ENCODE assay signal across 1 cellular context in genomic region chr9:137224850-137225694, GRCh38.
TF ChIP-seq lines count a peak whose summit lies in the region.

Gene CYSRT1, plus strand, starts transcription at chr9:137225174. Its CDS starts 448 bp downstream, at chr9:137225622.

TF ChIP-seq in H1, 55 proteins besides CTCF, POLR2A, EP300 and RAD21:
- TF ChIP-seq POU5F1 (IDR thresholded peaks at IDR 0.05; ENCODE audit: low read depth, low read length) (no peak), TAF1 (IDR thresholded peaks at IDR 0.05; ENCODE audit: low read depth, low read length) (0 out of 2 replicates have a peak, but pooled peaks have one; percentile 18), KDM5A (IDR thresholded peaks at IDR 0.05; ENCODE audit: low read length) (no peak), SIN3A (conservative IDR thresholded peaks at IDR 0.05 in 1 of 2, IDR thresholded peaks at IDR 0.05 in 1 of 2; ENCODE audit: low read depth in 1 of 2, low read length in 2 of 2) (no peak), PHF8 (conservative IDR thresholded peaks at IDR 0.05; ENCODE audit: low read depth, low read length) (no peak), USF2 (IDR thresholded peaks at IDR 0.05; ENCODE audit: low read length) (no peak)
